ENCODE assay signal across 8 cellular contexts in the genomic region with DNA sequence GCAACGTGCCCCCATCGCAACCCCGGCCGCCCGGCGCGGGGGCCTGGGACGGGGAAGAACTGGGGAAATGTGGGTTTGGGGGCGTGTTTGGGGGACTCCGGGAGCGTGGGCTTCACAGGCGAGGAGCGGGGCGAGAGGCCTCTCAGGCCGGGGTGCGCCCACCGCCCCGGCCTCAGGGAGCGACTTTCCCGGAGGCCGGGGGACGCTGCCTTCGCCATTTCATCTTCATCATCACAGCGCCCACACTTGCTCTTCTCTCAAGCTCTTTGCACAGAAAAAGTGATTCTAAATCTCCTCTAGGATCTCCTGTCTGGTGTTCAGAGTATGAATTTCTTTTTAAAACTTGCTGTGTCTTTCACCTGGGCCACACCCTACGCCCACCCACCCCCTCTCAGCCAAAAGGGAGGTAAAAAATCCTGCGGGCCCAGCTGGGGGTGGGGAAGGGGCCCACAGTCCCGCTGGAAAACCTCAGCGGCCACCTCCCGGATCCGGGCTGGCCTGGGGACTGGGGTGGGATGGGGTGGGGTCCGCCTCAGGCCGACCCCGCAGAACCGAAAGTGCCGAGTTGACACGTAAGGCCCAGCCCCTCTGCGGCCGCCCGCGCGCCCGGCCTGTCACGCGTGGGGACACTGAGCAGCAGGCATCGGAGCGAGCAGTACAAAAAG. TPM values are rescaled to one million over a fixed set of nuclear protein-coding genes. Genes with fewer than 3 reads are reported as not detected.
A peak's percentile ranks its signal among the peaks of the same experiment; 100 is the strongest.
DNase-seq lines count a peak whose midpoint lies in the region; ATAC-seq and TF ChIP-seq lines count a peak whose summit lies in the region.

No MANE protein-coding gene starts in this region.

- H2AFZ ChIP-seq in PC-3 (ENCODE audit: low read length) = no peak overlapping the region; the same call in 1 of the 2 replicates

- 0 out of 2 replicates have a peak, but pooled peaks cover under 1% of the 10 kb centered on the region for H4K20me1 ChIP-seq in PC-3 (ENCODE audit: low read length)

- H3K36me3 Mint-ChIP-seq in Calu3 (ENCODE audit: insufficient read depth, unreplicated experiment) = peaks cover 82% of the 10 kb centered on the region
- H3K36me3 Mint-ChIP-seq in effector memory CD8-positive, alpha-beta T cell (ENCODE audit: insufficient read depth) = peaks cover 71% of the 10 kb centered on the region
- peaks cover 7 to 26% (median 16%) of the 10 kb centered on the region in 3 donors for H3K36me3 Mint-ChIP-seq in naive thymus-derived CD8-positive, alpha-beta T cell

- peak overlapping the region; percentile 97 for H3K27ac ChIP-seq in PC-3 (ENCODE audit: low read length)

- no peak for DNase-seq in Calu3
- peak; percentile 21 for DNase-seq in PC-3
- DNase-seq in effector memory CD8-positive, alpha-beta T cell = no peak
- DNase-seq in naive thymus-derived CD8-positive, alpha-beta T cell = peak in 4 of 10 donors; percentile 9 to 63 (median 46)
- no peak for DNase-seq in dedifferentiated amniotic fluid mesenchymal stem cell (ENCODE audit: extremely low spot score)
- DNase-seq in MV-4-11 (lab: John Stamatoyannopoulos, UW) = no peak

- H3K27ac Mint-ChIP-seq in Calu3 (ENCODE audit: unreplicated experiment) = peak overlapping the region; percentile 98
- H3K27ac Mint-ChIP-seq in effector memory CD8-positive, alpha-beta T cell = peak overlapping the region; percentile 97 to 99
- H3K27ac Mint-ChIP-seq in naive thymus-derived CD8-positive, alpha-beta T cell = peak overlapping the region; percentile 92 to 100 (median 97)

- CTCF ChIA-PET in Calu3 (lab: Charles Lee) = interaction anchor here (0.6 to 1.4 kb wide), 3 partner anchors 12 to 354 kb away, joined by 3 to 10 read pairs (median 4); no protein-coding TSS in a partner anchor
- CTCF ChIA-PET in PC-3 (lab: Charles Lee) = no interaction called here

- H3K4me1 Mint-ChIP-seq in Calu3 (ENCODE audit: low read depth, unreplicated experiment) = peaks cover 26% of the 10 kb centered on the region
- H3K4me1 Mint-ChIP-seq in effector memory CD8-positive, alpha-beta T cell (ENCODE audit: low read depth in 2 of 2) = peaks cover 33 to 48% of the 10 kb centered on the region in 2 donors
- peaks cover 12 to 59% (median 44%) of the 10 kb centered on the region in 4 donors for H3K4me1 Mint-ChIP-seq in naive thymus-derived CD8-positive, alpha-beta T cell

- BruUV-seq in Calu3 (replicated peaks; lab: Mats Ljungman, UMichigan) = TSS peak; percentile 44
- BruUV-seq in PC-3 (replicated peaks; lab: Mats Ljungman, UMichigan) = no TSS peak

- no peaks in the 10 kb centered on the region for H3K27me3 Mint-ChIP-seq in Calu3 (ENCODE audit: unreplicated experiment)
- no peaks in the 10 kb centered on the region for H3K27me3 Mint-ChIP-seq in effector memory CD8-positive, alpha-beta T cell
- peaks cover 0 to 6% (median 0%) of the 10 kb centered on the region in 5 donors for H3K27me3 Mint-ChIP-seq in naive thymus-derived CD8-positive, alpha-beta T cell

- H3K27me3 ChIP-seq in PC-3 (ENCODE audit: low read length) = no peaks in the 10 kb centered on the region

- POLR2A ChIA-PET in PC-3 (lab: Charles Lee; ENCODE audit: unreplicated experiment) = interaction anchor here (0.6 kb wide), 2 partner anchors 12 to 367 kb away, joined by 4 to 6 read pairs; no protein-coding TSS in a partner anchor
- POLR2A ChIA-PET in naive thymus-derived CD8-positive, alpha-beta T cell (lab: Charles Lee) = interaction anchor here (0.6 to 19.2 kb wide), 21 partner anchors 10 to 377 kb away, joined by 3 to 639 read pairs (median 3); a partner anchor contains a TSS

- peaks cover 8% of the 10 kb centered on the region for H3K36me3 ChIP-seq in PC-3 (ENCODE audit: low read depth, low read length)

- peak overlapping the region; percentile 88 for H3K4me2 ChIP-seq in PC-3 (ENCODE audit: low read length)

- H3K9me3 Mint-ChIP-seq in Calu3 (ENCODE audit: low read depth, unreplicated experiment) = no peaks in the 10 kb centered on the region
- H3K9me3 Mint-ChIP-seq in effector memory CD8-positive, alpha-beta T cell = no peaks in the 10 kb centered on the region
- peaks cover 0 to 2% (median 0%) of the 10 kb centered on the region in 9 donors for H3K9me3 Mint-ChIP-seq in naive thymus-derived CD8-positive, alpha-beta T cell

- H3K9me3 ChIP-seq in PC-3 (ENCODE audit: low read length) = no peaks in the 10 kb centered on the region

- peak overlapping the region; percentile 99 for H3K4me3 Mint-ChIP-seq in Calu3 (ENCODE audit: low read depth, unreplicated experiment)
- H3K4me3 Mint-ChIP-seq in effector memory CD8-positive, alpha-beta T cell = peak overlapping the region; percentile 95 to 99
- H3K4me3 Mint-ChIP-seq in naive thymus-derived CD8-positive, alpha-beta T cell = peak overlapping the region; percentile 84 to 98 (median 94)

- peak overlapping the region; percentile 94 for H3K4me3 ChIP-seq in PC-3 (ENCODE audit: low read length)

- intact Hi-C loops in Calu3 (cut with micrococcal nuclease; ENCODE audit: unreplicated experiment) (loop anchor here (5.0 to 10.0 kb wide), 3 partner anchors 78 to 250 kb away; no protein-coding TSS in a partner anchor), PC-3 (cut with micrococcal nuclease) (loop anchor here (1.0 to 5.0 kb wide), 4 partner anchors 7 to 253 kb away; a partner anchor contains a TSS)

- peaks cover 26% of the 10 kb centered on the region for H3K4me1 ChIP-seq in PC-3 (ENCODE audit: insufficient read depth, low read length)

- TF ChIP-seq CTCF in Calu3 (IDR thresholded peaks at IDR 0.05; ENCODE audit: unreplicated experiment) (no peak), PC-3 (conservative IDR thresholded peaks at IDR 0.05; ENCODE audit: low read depth, low read length) (no peak)

- H3K79me2 ChIP-seq in PC-3 (ENCODE audit: low read length) = peaks cover 87% of the 10 kb centered on the region

- no peaks in the 10 kb centered on the region for H3K9me2 ChIP-seq in PC-3 (replicated peaks; ENCODE audit: low read length)

- peak overlapping the region; percentile 99 for H3K9ac ChIP-seq in PC-3 (ENCODE audit: low read length)

- H3F3A ChIP-seq in PC-3 (ENCODE audit: low read length, unreplicated experiment) = peaks cover 9% of the 10 kb centered on the region

- ATAC-seq in GM21619 (IDR thresholded peaks at IDR 0.05; ENCODE audit: unreplicated experiment) (peak; percentile 11), PC-3 (peak; percentile 18), HG02610 (IDR thresholded peaks at IDR 0.05; ENCODE audit: unreplicated experiment) (no peak)
- ATAC-seq in effector memory CD8-positive, alpha-beta T cell (replicated peaks) = no peak
- ATAC-seq in naive thymus-derived CD8-positive, alpha-beta T cell = peak in 1 of 2 donors; percentile 4

RNA-seq across cellular contexts. Expression of a gene that starts 7.4 kb away (rescaled TPM):
- total RNA-seq in Calu3 (2022) = 37.7 and 41.0 TPM in 2 replicates
- total RNA-seq in PC-3 (2014; rRNA removed) = 29.2 and 37.2 TPM in 2 replicates
- total RNA-seq in naive thymus-derived CD8-positive, alpha-beta T cell = 100 to 1,000 TPM; 161 TPM
- polyA plus RNA-seq in naive thymus-derived CD8-positive, alpha-beta T cell = 10 to 100 TPM in 2 of 3 donors, 1 to 10 TPM in 1; 8.3 to 26.9 (median 20.6) TPM

RNA-seq across cellular contexts. Expression of a gene that starts 28.6 kb away (rescaled TPM):
- total RNA-seq in Calu3 (2022) = 5.4 and 6.0 TPM in 2 replicates
- total RNA-seq in PC-3 (2014; rRNA removed) = 0.52 and 2.1 TPM in 2 replicates
- total RNA-seq in naive thymus-derived CD8-positive, alpha-beta T cell = 1 to 10 TPM; 1.3 to 1.9 TPM
- under 1 TPM in 2 of 3 donors, not detected in 1; 0.47 to 0.51 TPM for polyA plus RNA-seq in naive thymus-derived CD8-positive, alpha-beta T cell

Comparison
In these comparisons a context has a peak if more than half of its experiments do, and no peak if none do; other contexts are left out.
1. ATAC-seq: peak in GM21619 (single experiment) and PC-3 (single experiment); none in effector memory CD8-positive, alpha-beta T cell (single experiment) and HG02610 (single experiment).
2. Peak in every context shown above with its lines, with median percentiles within 50 percentile points of each other: H3K27ac Mint-ChIP-seq and H3K4me3 Mint-ChIP-seq.